12 cellular contexts compared by ENCODE assay signal in the genomic region with DNA sequence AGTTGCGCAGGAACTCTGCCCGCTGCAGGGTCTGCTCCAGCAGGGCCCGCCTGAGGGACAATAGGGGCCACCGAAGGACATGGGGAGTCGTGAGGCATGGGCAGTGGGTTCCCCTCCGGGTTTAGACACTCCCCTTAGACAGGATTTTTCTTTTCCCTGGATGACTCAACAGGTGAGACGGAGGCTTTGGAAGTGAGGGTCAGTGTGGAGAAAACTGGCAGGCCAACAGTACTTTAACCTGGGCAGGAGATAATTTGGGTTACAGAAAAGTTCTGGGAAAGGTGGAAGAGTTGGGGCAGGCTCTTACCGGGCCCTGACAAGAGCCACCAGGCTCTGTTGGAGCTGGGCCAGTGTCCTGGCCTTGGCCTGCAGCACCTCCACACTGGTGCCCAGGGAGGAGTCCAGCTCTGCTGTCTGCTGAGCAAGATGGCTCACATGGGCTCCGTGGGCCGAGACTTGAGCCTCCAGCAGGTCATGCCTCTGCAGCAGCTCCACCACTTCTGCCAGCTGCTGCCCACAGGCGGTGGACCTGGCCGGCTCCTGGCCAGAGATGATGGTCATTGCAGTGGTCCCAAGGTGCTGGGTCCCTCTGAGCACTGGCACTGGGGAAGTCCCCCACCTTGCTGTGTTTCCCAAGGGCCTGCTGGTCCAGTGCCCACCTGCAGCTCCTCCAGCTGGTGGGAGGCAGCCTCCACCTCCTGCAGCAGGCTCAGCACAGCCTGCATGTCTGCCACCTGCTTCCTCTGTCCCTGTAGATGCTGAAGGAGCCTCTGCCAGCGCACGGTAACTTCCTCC. TPM values are rescaled to one million over a fixed set of nuclear protein-coding genes. Genes with fewer than 3 reads are reported as not detected.
DNase-seq lines count a peak whose midpoint lies in the region; ATAC-seq and TF ChIP-seq lines count a peak whose summit lies in the region.
"Had no signal": no experiment of that assay in that cellular context is flagged by ENCODE, and none has a peak within 500 bp of the region (broad histone marks: within the 10 kb centered on the region; RNA-seq: fewer than 3 reads in every experiment).

No MANE protein-coding gene starts in this region.

- H3K36me3 Mint-ChIP-seq in mesothelial cell of epicardium = no peaks in the 10 kb centered on the region
- H3K36me3 Mint-ChIP-seq: activated naive CD8-positive, alpha-beta T cell treated with anti-CD3 and anti-CD28 coated beads, Interleukin-2, amount 10 ng/mL, durations not matched to agents 7 days and 5 days had no signal

- DNase-seq in MV-4-11 (lab: John Stamatoyannopoulos, UW) (peak; percentile 45), mesothelial cell of epicardium (ENCODE audit: low spot score in 2 of 2, unreplicated experiment in 2 of 2) (no peak), NCI-H1417 (lab: John Stamatoyannopoulos, UW) (no peak)
- DNase-seq: activated naive CD8-positive, alpha-beta T cell treated with anti-CD3 and anti-CD28 coated beads, Interleukin-2, amount 10 ng/mL, durations not matched to agents 7 days and 5 days; BE2C; kidney had no signal

- no peak overlapping the region for H3K27ac ChIP-seq in BLaER1 treated with 17β-estradiol and CSF1 and Interleukin-3, amounts not matched to agents 10 nM and 100 nM
- no peak overlapping the region for H3K27ac ChIP-seq in ectodermal cell (ENCODE audit: insufficient read depth, low read depth, low read length, poor library complexity, severe bottlenecking)

- ATAC-seq in HG03520 (IDR thresholded peaks at IDR 0.05; ENCODE audit: unreplicated experiment) (no peak), GM19452 (IDR thresholded peaks at IDR 0.05; ENCODE audit: unreplicated experiment) (no peak), HG03354 (IDR thresholded peaks at IDR 0.05; ENCODE audit: poor library complexity, severe bottlenecking, unreplicated experiment) (no peak)
- ATAC-seq: activated CD4-positive, CD25-positive, alpha-beta regulatory T cell treated with anti-CD3 and anti-CD28 coated beads, Interleukin-2, amount 50 U/mL, for 24 hours had no signal

- peak overlapping the region; percentile 4 to 72 (median 62); a peak in 20 of 22 replicates for H3K4me2 ChIP-seq in BLaER1 treated with 17β-estradiol and CSF1 and Interleukin-3, amounts not matched to agents 10 nM and 100 nM

- peak overlapping the region; percentile 56 for H3K4me3 Mint-ChIP-seq in mesothelial cell of epicardium
- H3K4me3 Mint-ChIP-seq: activated naive CD8-positive, alpha-beta T cell treated with anti-CD3 and anti-CD28 coated beads, Interleukin-2, amount 10 ng/mL, durations not matched to agents 7 days and 5 days had no signal

- WGBS in ectodermal cell, 2 experiments = 60 to 61% methylated on average over 14 of the region's 14 CpGs

- no peak for TF ChIP-seq CTCF in mesothelial cell of epicardium (IDR thresholded peaks at IDR 0.05; ENCODE audit: unreplicated experiment)

- no peak overlapping the region for H3K9ac ChIP-seq in BLaER1 treated with 17β-estradiol and CSF1 and Interleukin-3, amounts not matched to agents 10 nM and 100 nM

- no peaks in the 10 kb centered on the region for H3K36me3 ChIP-seq in BLaER1 treated with 17β-estradiol and CSF1 and Interleukin-3, amounts not matched to agents 10 nM and 100 nM
- no peaks in the 10 kb centered on the region for H3K36me3 ChIP-seq in ectodermal cell (ENCODE audit: control insufficient read depth, insufficient read depth, low read length)
- H3K36me3 ChIP-seq: BE2C had no signal

- H3K4me3 ChIP-seq in BLaER1 treated with 17β-estradiol and CSF1 and Interleukin-3, amounts not matched to agents 10 nM and 100 nM = no peak overlapping the region
- peak overlapping the region; percentile 22 for H3K4me3 ChIP-seq in ectodermal cell (ENCODE audit: insufficient read depth, low read depth, low read length)

- H3K27ac Mint-ChIP-seq in mesothelial cell of epicardium = no peak overlapping the region
- H3K27ac Mint-ChIP-seq: activated naive CD8-positive, alpha-beta T cell treated with anti-CD3 and anti-CD28 coated beads, Interleukin-2, amount 10 ng/mL, durations not matched to agents 7 days and 5 days had no signal

- no peaks in the 10 kb centered on the region for H3K9me3 Mint-ChIP-seq in mesothelial cell of epicardium
- H3K9me3 Mint-ChIP-seq: activated naive CD8-positive, alpha-beta T cell treated with anti-CD3 and anti-CD28 coated beads, Interleukin-2, amount 10 ng/mL, durations not matched to agents 7 days and 5 days had no signal

- no peaks in the 10 kb centered on the region for H3K9me3 ChIP-seq in BLaER1 treated with 17β-estradiol and CSF1 and Interleukin-3, amounts not matched to agents 10 nM and 100 nM (replicated peaks in 1 of 11)
- no peaks in the 10 kb centered on the region for H3K9me3 ChIP-seq in ectodermal cell (ENCODE audit: control insufficient read depth, low read length)
- H3K9me3 ChIP-seq: BE2C had no signal

- peaks cover 0 to 18% (median 0%) of the 10 kb centered on the region in 11 experiments; a peak in 7 of 22 replicates for H4K20me1 ChIP-seq in BLaER1 treated with 17β-estradiol and CSF1 and Interleukin-3, amounts not matched to agents 10 nM and 100 nM

- H3K4me1 ChIP-seq in BLaER1 treated with 17β-estradiol and CSF1 and Interleukin-3, amounts not matched to agents 10 nM and 100 nM = peaks cover 9 to 46% (median 25%) of the 10 kb centered on the region in 10 experiments; a peak in 19 of 20 replicates
- H3K4me1 ChIP-seq in ectodermal cell (ENCODE audit: control insufficient read depth, insufficient read depth, low read length) = peaks cover 5% of the 10 kb centered on the region

- peaks cover 0 to 22% (median 11%) of the 10 kb centered on the region in 11 experiments; a peak in 16 of 22 replicates for H3K27me3 ChIP-seq in BLaER1 treated with 17β-estradiol and CSF1 and Interleukin-3, amounts not matched to agents 10 nM and 100 nM
- H3K27me3 ChIP-seq in ectodermal cell (ENCODE audit: control insufficient read depth, insufficient read depth, low read length, poor library complexity, severe bottlenecking) = peaks cover 41% of the 10 kb centered on the region
- H3K27me3 ChIP-seq: BE2C had no signal

- peaks cover 24% of the 10 kb centered on the region for H3K27me3 Mint-ChIP-seq in mesothelial cell of epicardium (ENCODE audit: low read depth)

- peaks cover 10% of the 10 kb centered on the region for H3K4me1 Mint-ChIP-seq in mesothelial cell of epicardium

RNA-seq across cellular contexts. Expression of a gene that starts 11.0 kb away (rescaled TPM):
- polyA plus RNA-seq in ectodermal cell (2013, experiment 1 of 4) = 0.33 TPM
- 0.25 TPM for polyA plus RNA-seq in ectodermal cell (2013, experiment 2 of 4)
- 0.11 TPM for polyA plus RNA-seq in ectodermal cell (2013, experiment 3 of 4)
- polyA plus RNA-seq in ectodermal cell (2013, experiment 4 of 4) = 0.12 TPM
- 2.1 to 2.7 TPM (median 2.3 TPM) in 3 replicates for total RNA-seq in mesothelial cell of epicardium

RNA-seq across cellular contexts. Expression of a gene that starts 44.2 kb away (rescaled TPM):
- polyA plus RNA-seq in ectodermal cell (2013, experiment 1 of 4) = 18.5 TPM
- 11.3 TPM for polyA plus RNA-seq in ectodermal cell (2013, experiment 2 of 4)
- polyA plus RNA-seq in ectodermal cell (2013, experiment 3 of 4) = 15.4 TPM
- 17.0 TPM for polyA plus RNA-seq in ectodermal cell (2013, experiment 4 of 4)
- total RNA-seq in mesothelial cell of epicardium = 10.6 to 11.4 TPM (median 11.2 TPM) in 3 replicates

RNA-seq across cellular contexts. Expression of a gene that starts 55.0 kb away (rescaled TPM):
- 26.2 TPM for polyA plus RNA-seq in ectodermal cell (2013, experiment 1 of 4)
- polyA plus RNA-seq in ectodermal cell (2013, experiment 2 of 4) = 24.5 TPM
- 17.8 TPM for polyA plus RNA-seq in ectodermal cell (2013, experiment 3 of 4)
- polyA plus RNA-seq in ectodermal cell (2013, experiment 4 of 4) = 19.7 TPM
- total RNA-seq in mesothelial cell of epicardium = 25.9 to 27.6 TPM (median 26.7 TPM) in 3 replicates
